ENCODE assay signal across 37 cellular contexts in the genomic region with DNA sequence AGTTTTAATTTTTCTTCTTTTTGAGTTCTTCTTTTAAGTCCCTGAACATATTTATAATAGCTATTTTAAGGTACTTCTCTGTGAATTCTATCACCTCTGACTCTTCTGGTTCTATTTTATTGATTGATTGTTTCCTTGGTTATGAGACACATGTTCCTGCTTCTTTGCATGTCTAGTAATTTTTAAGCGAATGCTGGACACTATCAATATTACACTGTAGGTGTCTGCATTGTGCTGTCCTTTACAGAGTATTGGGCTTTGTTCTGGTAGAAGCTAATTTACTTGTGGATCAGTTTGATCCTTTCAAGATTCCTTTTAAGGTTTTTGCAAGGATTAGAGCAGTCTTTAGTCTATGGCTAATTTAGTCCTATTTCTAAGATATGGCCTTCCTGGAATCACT.
"Had no signal": no experiment of that assay in that cellular context is flagged by ENCODE, and none has a peak within 500 bp of the region (broad histone marks: within the 10 kb centered on the region; RNA-seq: fewer than 3 reads in every experiment).

No MANE protein-coding gene starts in this region.

- H3K27ac ChIP-seq: ascending aorta, cardiac muscle cell, VCaP had no signal

- DNase-seq: activated B cell treated with CpG ODN at 0.5 μM for 24 hours; activated CD4-positive, alpha-beta memory T cell treated with anti-CD3 and anti-CD28 coated beads for 36 hours; activated CD4-positive, alpha-beta T cell treated with anti-CD3 and anti-CD28 coated beads for 4 hours; activated CD4-positive, alpha-beta T cell treated with anti-CD3 and anti-CD28 coated beads, Interleukin-2, amount 10 ng/mL, durations not matched to agents 24 days and 14 days; activated CD4-positive, alpha-beta T cell treated with anti-CD3 and anti-CD28 coated beads, Interleukin-2, amount 50 U/mL, for 1 hour; activated CD4-positive, alpha-beta T cell treated with anti-CD3 and anti-CD28 coated beads, Interleukin-2, amount 50 U/mL, for 4 hours; activated CD4-positive, CD25-positive, alpha-beta regulatory T cell treated with anti-CD3 and anti-CD28 coated beads, Interleukin-2, amount 50 U/mL, for 72 hours; activated CD8-positive, alpha-beta memory T cell treated with anti-CD3 and anti-CD28 coated beads, Interleukin-2, amount 50 U/mL, for 4 hours; activated CD8-positive, alpha-beta T cell treated with anti-CD3 and anti-CD28 coated beads for 36 hours; activated effector memory CD4-positive, alpha-beta T cell treated with anti-CD3 and anti-CD28 coated beads, Interleukin-2, amount 50 U/mL, for 16 hours; activated gamma-delta T cell treated with Interleukin-2 at 50 U/mL for 16 hours; activated naive CD4-positive, alpha-beta T cell; activated naive CD4-positive, alpha-beta T cell treated with anti-CD3 and anti-CD28 coated beads for 36 hours; activated naive CD4-positive, alpha-beta T cell treated with anti-CD3 and anti-CD28 coated beads, Interleukin-2, amount 50 U/mL, for 16 hours; activated naive CD8-positive, alpha-beta T cell treated with anti-CD3 and anti-CD28 coated beads, Interleukin-2, amount 10 ng/mL, durations not matched to agents 7 days and 5 days; activated naive CD8-positive, alpha-beta T cell treated with anti-CD3 and anti-CD28 coated beads, Interleukin-2, amount 50 U/mL, for 24 hours; activated T-cell treated with anti-CD3 and anti-CD28 coated beads for 4 hours; activated T-cell treated with anti-CD3 and anti-CD28 coated beads, Interleukin-2, amount 50 U/mL, for 1 hour; activated T-cell treated with anti-CD3 and anti-CD28 coated beads, Interleukin-2, amount 50 U/mL, for 4 hours; activated T-cell treated with anti-CD3 and anti-CD28 coated beads, Interleukin-2, amount 50 U/mL, for 72 hours; amygdala; anterior cingulate cortex; caudate nucleus; SW 1271; T-helper 1 cell; T-helper 2 cell; T-helper 9 cell had no signal

- H3K4me3 ChIP-seq: ascending aorta, cardiac muscle cell had no signal

- H3K4me1 ChIP-seq: ascending aorta had no signal

- H3K9me3 ChIP-seq: ascending aorta had no signal

- H3K4me3 Mint-ChIP-seq: activated B cell treated with CpG ODN at 0.5 μM for 24 hours; activated CD4-positive, alpha-beta memory T cell treated with anti-CD3 and anti-CD28 coated beads for 36 hours; activated CD4-positive, alpha-beta T cell treated with anti-CD3 and anti-CD28 coated beads, Interleukin-2, amount 10 ng/mL, durations not matched to agents 24 days and 14 days; activated CD8-positive, alpha-beta T cell treated with anti-CD3 and anti-CD28 coated beads for 36 hours; activated naive CD4-positive, alpha-beta T cell treated with anti-CD3 and anti-CD28 coated beads for 36 hours; activated naive CD8-positive, alpha-beta T cell treated with anti-CD3 and anti-CD28 coated beads, Interleukin-2, amount 10 ng/mL, durations not matched to agents 7 days and 5 days; activated naive CD8-positive, alpha-beta T cell treated with anti-CD3 and anti-CD28 coated beads, Interleukin-2, amount 50 U/mL, for 24 hours; activated T-cell treated with anti-CD3 and anti-CD28 coated beads, Interleukin-2, amount 50 U/mL, for 4 hours; activated T-cell treated with anti-CD3 and anti-CD28 coated beads, Interleukin-2, amount 50 U/mL, for 72 hours; activated T-helper 1 cell treated with anti-CD3 and anti-CD28 coated beads, Interleukin-12 subunit alpha, Interleukin-12 subunit beta, Interleukin-2, Interleukin-4 antibody, amounts not matched to agents 30 ng/mL and 10 ng/mL and 1 ng/mL, durations not matched to agents 14 hours and 24 hours and 36 hours; activated T-helper 17 cell treated with anti-CD3 and anti-CD28 coated beads, Interleukin-2, amount 50 U/mL, for 72 hours; brain; central memory CD8-positive, alpha-beta T cell; T-helper 1 cell treated with Interleukin-12 subunit alpha and Interleukin-12 subunit beta and Interleukin-4 antibody, amounts not matched to agents 30 μg/mL and 1 μg/mL, for 36 hours; T-helper 2 cell treated with Interferon-gamma antibody and Interleukin-4, amounts not matched to agents 5 μg/mL and 100 μg/mL, for 36 hours had no signal

- H3K27ac Mint-ChIP-seq: activated B cell treated with CpG ODN at 0.5 μM for 24 hours; activated CD4-positive, alpha-beta memory T cell treated with anti-CD3 and anti-CD28 coated beads for 36 hours; activated CD4-positive, alpha-beta T cell treated with anti-CD3 and anti-CD28 coated beads, Interleukin-2, amount 10 ng/mL, durations not matched to agents 24 days and 14 days; activated CD8-positive, alpha-beta T cell treated with anti-CD3 and anti-CD28 coated beads for 36 hours; activated naive CD4-positive, alpha-beta T cell treated with anti-CD3 and anti-CD28 coated beads for 36 hours; activated naive CD4-positive, alpha-beta T cell treated with anti-CD3 and anti-CD28 coated beads, Interleukin-2, amount 50 U/mL, for 72 hours; activated naive CD8-positive, alpha-beta T cell treated with anti-CD3 and anti-CD28 coated beads, Interleukin-2, amount 10 ng/mL, durations not matched to agents 7 days and 5 days; activated naive CD8-positive, alpha-beta T cell treated with anti-CD3 and anti-CD28 coated beads, Interleukin-2, amount 50 U/mL, for 24 hours; activated T-cell treated with anti-CD3 and anti-CD28 coated beads, Interleukin-2, amount 50 U/mL, for 72 hours; activated T-helper 1 cell treated with anti-CD3 and anti-CD28 coated beads, Interleukin-12 subunit alpha, Interleukin-12 subunit beta, Interleukin-2, Interleukin-4 antibody, amounts not matched to agents 30 ng/mL and 10 ng/mL and 1 ng/mL, durations not matched to agents 14 hours and 24 hours and 36 hours; activated T-helper 17 cell treated with anti-CD3 and anti-CD28 coated beads, Interleukin-2, amount 50 U/mL, for 72 hours; brain; T-helper 1 cell treated with Interleukin-12 subunit alpha and Interleukin-12 subunit beta and Interleukin-4 antibody, amounts not matched to agents 30 μg/mL and 1 μg/mL, for 36 hours; T-helper 2 cell treated with Interferon-gamma antibody and Interleukin-4, amounts not matched to agents 5 μg/mL and 100 μg/mL, for 36 hours had no signal

- H3K27me3 Mint-ChIP-seq: activated B cell treated with CpG ODN at 0.5 μM for 24 hours; activated CD4-positive, alpha-beta memory T cell treated with anti-CD3 and anti-CD28 coated beads for 36 hours; activated CD4-positive, alpha-beta T cell treated with anti-CD3 and anti-CD28 coated beads, Interleukin-2, amount 10 ng/mL, durations not matched to agents 24 days and 14 days; activated CD8-positive, alpha-beta T cell treated with anti-CD3 and anti-CD28 coated beads for 36 hours; activated naive CD8-positive, alpha-beta T cell treated with anti-CD3 and anti-CD28 coated beads, Interleukin-2, amount 10 ng/mL, durations not matched to agents 7 days and 5 days; activated naive CD8-positive, alpha-beta T cell treated with anti-CD3 and anti-CD28 coated beads, Interleukin-2, amount 50 U/mL, for 24 hours; activated T-helper 17 cell treated with anti-CD3 and anti-CD28 coated beads, Interleukin-2, amount 50 U/mL, for 72 hours; brain; central memory CD8-positive, alpha-beta T cell had no signal

- ATAC-seq: activated CD8-positive, alpha-beta T cell treated with anti-CD3 and anti-CD28 coated beads for 36 hours; activated naive CD4-positive, alpha-beta T cell treated with anti-CD3 and anti-CD28 coated beads, Interleukin-2, amount 50 U/mL, for 72 hours; activated naive CD8-positive, alpha-beta T cell treated with anti-CD3 and anti-CD28 coated beads, Interleukin-2, amount 50 U/mL, for 24 hours; activated T-cell treated with anti-CD3 and anti-CD28 coated beads, Interleukin-2, amount 50 U/mL, for 4 hours; activated T-cell treated with anti-CD3 and anti-CD28 coated beads, Interleukin-2, amount 50 U/mL, for 72 hours; activated T-helper 17 cell treated with anti-CD3 and anti-CD28 coated beads, Interleukin-2, amount 50 U/mL, for 72 hours had no signal

- H3K9me3 Mint-ChIP-seq: activated T-helper 17 cell treated with anti-CD3 and anti-CD28 coated beads, Interleukin-2, amount 50 U/mL, for 72 hours; central memory CD8-positive, alpha-beta T cell had no signal

- H3K4me1 Mint-ChIP-seq: activated CD4-positive, alpha-beta T cell treated with anti-CD3 and anti-CD28 coated beads, Interleukin-2, amount 10 ng/mL, durations not matched to agents 24 days and 14 days; activated naive CD8-positive, alpha-beta T cell treated with anti-CD3 and anti-CD28 coated beads, Interleukin-2, amount 10 ng/mL, durations not matched to agents 7 days and 5 days; activated naive CD8-positive, alpha-beta T cell treated with anti-CD3 and anti-CD28 coated beads, Interleukin-2, amount 50 U/mL, for 24 hours; activated T-helper 17 cell treated with anti-CD3 and anti-CD28 coated beads, Interleukin-2, amount 50 U/mL, for 72 hours; central memory CD8-positive, alpha-beta T cell had no signal

- H3K36me3 ChIP-seq: cardiac muscle cell had no signal
